In genomic region chr1:78540056-78540455, GRCh38 we compare ENCODE assay signal across 13 cellular contexts.
"Had no signal": no experiment of that assay in that cellular context is flagged by ENCODE, and none has a peak within 500 bp of the region (broad histone marks: within the 10 kb centered on the region; RNA-seq: fewer than 3 reads in every experiment).

No MANE protein-coding gene starts in this region.

- H3K36me3 ChIP-seq: esophagus muscularis mucosa, gastroesophageal sphincter, ovary, suprapubic skin had no signal

- DNase-seq: activated CD4-positive, alpha-beta T cell treated with anti-CD3 and anti-CD28 coated beads for 48 hours; activated naive CD4-positive, alpha-beta T cell treated with Interleukin-2 at 50 U/mL for 16 hours; activated naive CD8-positive, alpha-beta T cell treated with anti-CD3 and anti-CD28 coated beads, Interleukin-2, amount 50 U/mL, for 24 hours; body of pancreas; cerebellar nuclear complex; left ventricle myocardium superior; ovary; stimulated activated CD4-positive, alpha-beta T cell treated with anti-CD3 and anti-CD28 coated beads, Interleukin-2, amount 100 ng/mL, for 48 hours; stimulated activated naive CD4-positive, alpha-beta T cell treated with Interleukin-2 at 50 U/mL for 16 hours had no signal

- H3K27me3 ChIP-seq: body of pancreas, esophagus muscularis mucosa, gastroesophageal sphincter, ovary, suprapubic skin had no signal

- ATAC-seq: activated naive CD8-positive, alpha-beta T cell treated with anti-CD3 and anti-CD28 coated beads, Interleukin-2, amount 50 U/mL, for 24 hours; body of pancreas; gastroesophageal sphincter; left ventricle myocardium superior; WTC11 had no signal

- H3K27ac ChIP-seq: body of pancreas, esophagus muscularis mucosa, gastroesophageal sphincter, ovary, suprapubic skin had no signal

- H3K9me3 ChIP-seq: body of pancreas, gastroesophageal sphincter, suprapubic skin had no signal

- H3K4me3 ChIP-seq: body of pancreas, esophagus muscularis mucosa, gastroesophageal sphincter, ovary, suprapubic skin had no signal

- H3K4me1 ChIP-seq: body of pancreas, esophagus muscularis mucosa, suprapubic skin had no signal
